In genomic region chr18:40882468-40882867, GRCh38 we compare ENCODE assay signal across 28 cellular contexts.
"Had no signal": no experiment of that assay in that cellular context is flagged by ENCODE, and none has a peak within 500 bp of the region (broad histone marks: within the 10 kb centered on the region; RNA-seq: fewer than 3 reads in every experiment).

No MANE protein-coding gene starts in this region.

- H3K9me3 ChIP-seq: esophagus squamous epithelium, lower lobe of right lung, mucosa of descending colon, neutrophil, pancreas, testis, tibial artery had no signal

- DNase-seq: cortex of kidney; effector memory CD8-positive, alpha-beta T cell; erythroblast; esophagus squamous epithelium; foreskin melanocyte; glutamatergic neuron; hypothalamus; immature natural killer cell; islet precursor cell; left ventricle myocardium superior; lower lobe of right lung; mucosa of descending colon; naive B cell; retina; stimulated activated CD4-positive, alpha-beta T cell treated with anti-CD3 and anti-CD28 coated beads, Interleukin-4, amount 100 ng/mL, for 4 hours; stimulated activated naive CD8-positive, alpha-beta T cell treated with anti-CD3 and anti-CD28 coated beads, Interleukin-15, Interleukin-2, amounts not matched to agents 100 U/mL and 50 U/mL, for 24 hours; substantia nigra; testis; tibial artery had no signal

- H3K36me3 Mint-ChIP-seq: immature natural killer cell; memory B cell; mesothelial cell of epicardium; naive B cell; natural killer cell treated with Interleukin-12 subunit alpha and Interleukin-12 subunit beta and Interleukin-15 and Interleukin-18, amount 100 ng/mL, for 72 hours; stimulated activated memory B cell treated with anti-CD40 and anti-IgM and Interleukin-4, amounts not matched to agents 10 μg/mL and 1 μg/mL and 100 μg/mL, for 72 hours; type B pancreatic cell had no signal

- H3K27ac Mint-ChIP-seq: effector memory CD8-positive, alpha-beta T cell; immature natural killer cell; memory B cell; mesothelial cell of epicardium; naive B cell; natural killer cell treated with Interleukin-12 subunit alpha and Interleukin-12 subunit beta and Interleukin-15 and Interleukin-18, amount 100 ng/mL, for 72 hours; stimulated activated memory B cell treated with anti-CD40 and anti-IgM and Interleukin-4, amounts not matched to agents 10 μg/mL and 1 μg/mL and 100 μg/mL, for 72 hours; type B pancreatic cell had no signal

- H3K27me3 ChIP-seq: esophagus squamous epithelium, neutrophil, pancreas, testis, tibial artery had no signal

- H3K4me1 ChIP-seq: esophagus squamous epithelium, lower lobe of right lung, pancreas, testis, tibial artery had no signal

- H3K4me3 ChIP-seq: esophagus squamous epithelium, lower lobe of right lung, mucosa of descending colon, pancreas, testis, tibial artery had no signal

- H3K9me3 Mint-ChIP-seq: mesothelial cell of epicardium, neural crest cell, type B pancreatic cell had no signal

- H3K36me3 ChIP-seq: esophagus squamous epithelium, lower lobe of right lung, neutrophil, pancreas, tibial artery had no signal

- H3K4me1 Mint-ChIP-seq: immature natural killer cell; memory B cell; naive B cell; neural crest cell; stimulated activated memory B cell treated with anti-CD40 and anti-IgM and Interleukin-4, amounts not matched to agents 10 μg/mL and 1 μg/mL and 100 μg/mL, for 72 hours had no signal

- H3K27me3 Mint-ChIP-seq: effector memory CD8-positive, alpha-beta T cell; memory B cell; naive B cell; natural killer cell treated with Interleukin-12 subunit alpha and Interleukin-12 subunit beta and Interleukin-15 and Interleukin-18, amount 100 ng/mL, for 72 hours; stimulated activated memory B cell treated with anti-CD40 and anti-IgM and Interleukin-4, amounts not matched to agents 10 μg/mL and 1 μg/mL and 100 μg/mL, for 72 hours; type B pancreatic cell had no signal

- H3K27ac ChIP-seq: esophagus squamous epithelium, lower lobe of right lung, neutrophil, pancreas, testis, tibial artery had no signal

- FAIRE-seq: endometrium, pancreas had no signal

- H3K4me3 Mint-ChIP-seq: effector memory CD8-positive, alpha-beta T cell; immature natural killer cell; memory B cell; mesothelial cell of epicardium; naive B cell; natural killer cell treated with Interleukin-12 subunit alpha and Interleukin-12 subunit beta and Interleukin-15 and Interleukin-18, amount 100 ng/mL, for 72 hours; neural crest cell; stimulated activated memory B cell treated with anti-CD40 and anti-IgM and Interleukin-4, amounts not matched to agents 10 μg/mL and 1 μg/mL and 100 μg/mL, for 72 hours; type B pancreatic cell had no signal
